In genomic region chr14:74147571-74147970, GRCh38 we compare ENCODE assay signal across 17 cellular contexts.
"Had no signal": no experiment of that assay in that cellular context is flagged by ENCODE, and none has a peak within 500 bp of the region (broad histone marks: within the 10 kb centered on the region; RNA-seq: fewer than 3 reads in every experiment).

No MANE protein-coding gene starts in this region.

- H3K9me3 ChIP-seq: heart right ventricle, psoas muscle, right lobe of liver, stomach, thoracic aorta, transverse colon had no signal

- H3K9me3 Mint-ChIP-seq: nephron progenitor cell; stimulated activated memory B cell treated with anti-CD40 and anti-IgM and Interleukin-4, amounts not matched to agents 10 μg/mL and 1 μg/mL and 100 μg/mL, for 72 hours had no signal

- H3K27me3 ChIP-seq: heart right ventricle, right lobe of liver, stomach, transverse colon had no signal

- H3K4me1 Mint-ChIP-seq: stimulated activated memory B cell treated with anti-CD40 and anti-IgM and Interleukin-4, amounts not matched to agents 10 μg/mL and 1 μg/mL and 100 μg/mL, for 72 hours had no signal

- H3K4me3 Mint-ChIP-seq: naive thymus-derived CD4-positive, alpha-beta T cell; nephron progenitor cell; stimulated activated memory B cell treated with anti-CD40 and anti-IgM and Interleukin-4, amounts not matched to agents 10 μg/mL and 1 μg/mL and 100 μg/mL, for 72 hours had no signal

- H3K27me3 Mint-ChIP-seq: naive thymus-derived CD4-positive, alpha-beta T cell; stimulated activated memory B cell treated with anti-CD40 and anti-IgM and Interleukin-4, amounts not matched to agents 10 μg/mL and 1 μg/mL and 100 μg/mL, for 72 hours had no signal

- H3K4me1 ChIP-seq: heart right ventricle, psoas muscle had no signal

- DNase-seq: effector memory CD4-positive, alpha-beta T cell; heart right ventricle; hypothalamus; kidney glomerular epithelial cell; mammary epithelial cell; naive thymus-derived CD4-positive, alpha-beta T cell; nephron progenitor cell; psoas muscle; retina; right lobe of liver; stimulated activated CD4-positive, alpha-beta T cell treated with anti-CD3 and anti-CD28 coated beads, Interleukin-4, amount 100 ng/mL, for 1 hour; stomach; substantia nigra; transverse colon had no signal

- H3K4me3 ChIP-seq: heart right ventricle, psoas muscle, right lobe of liver, stomach, thoracic aorta, transverse colon had no signal

- H3K36me3 ChIP-seq: heart right ventricle, right lobe of liver, thoracic aorta had no signal

- ATAC-seq: esophagus mucosa; heart right ventricle; naive thymus-derived CD4-positive, alpha-beta T cell; psoas muscle; right lobe of liver; stimulated activated memory B cell treated with anti-CD40 and anti-IgM and Interleukin-4, amounts not matched to agents 10 μg/mL and 1 μg/mL and 100 μg/mL, for 72 hours had no signal

- H3K27ac ChIP-seq: heart right ventricle, psoas muscle, right lobe of liver, stomach, thoracic aorta, transverse colon had no signal

- H3K27ac Mint-ChIP-seq: nephron progenitor cell; stimulated activated memory B cell treated with anti-CD40 and anti-IgM and Interleukin-4, amounts not matched to agents 10 μg/mL and 1 μg/mL and 100 μg/mL, for 72 hours had no signal
